10 cellular contexts compared by ENCODE assay signal in the genomic region with DNA sequence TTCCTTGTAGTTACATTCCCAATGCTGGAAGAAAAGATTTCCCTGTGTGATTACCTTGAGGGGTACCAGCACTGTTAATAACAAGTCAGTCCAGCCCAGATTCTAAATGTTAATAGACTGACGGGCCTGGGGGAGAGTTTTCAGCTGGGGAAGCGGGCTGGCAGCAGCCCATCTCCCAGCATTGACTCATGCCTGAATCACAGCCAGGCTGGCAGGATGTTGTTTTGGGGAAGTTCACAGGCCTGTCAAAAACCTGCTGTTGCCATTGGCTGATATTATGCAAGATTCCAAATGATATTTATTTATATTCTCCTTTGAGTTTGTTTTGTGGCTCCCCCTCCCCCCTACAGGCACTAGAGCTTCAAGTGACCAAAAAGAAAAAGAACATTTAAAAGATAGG.
A peak's percentile ranks its signal among the peaks of the same experiment; 100 is the strongest.
DNase-seq lines count a peak whose midpoint lies in the region; TF ChIP-seq lines count a peak whose summit lies in the region.
"Had no signal": no experiment of that assay in that cellular context is flagged by ENCODE, and none has a peak within 500 bp of the region (broad histone marks: within the 10 kb centered on the region; RNA-seq: fewer than 3 reads in every experiment).

No MANE protein-coding gene starts in this region.

- 4 to 8% methylated on average over 2 of the region's 2 CpGs for WGBS in lower leg skin, 2 donors

- no peak overlapping the region for H3K4me3 Mint-ChIP-seq in mesothelial cell of epicardium
- H3K4me3 Mint-ChIP-seq: H9 had no signal

- peaks cover 2% of the 10 kb centered on the region for H3K27me3 Mint-ChIP-seq in mesothelial cell of epicardium (ENCODE audit: low read depth)

- TF ChIP-seq CTCF in lower leg skin (IDR thresholded peaks at IDR 0.05) (no peak), mesothelial cell of epicardium (IDR thresholded peaks at IDR 0.05; ENCODE audit: unreplicated experiment) (no peak)

- H3K36me3 Mint-ChIP-seq in mesothelial cell of epicardium, result no peaks in the 10 kb centered on the region

- DNase-seq in ACHN (peak; percentile 47), NCI-H226 (peak; percentile 84), cerebellum (ENCODE audit: low spot score) (peak; percentile 84), lower leg skin (ENCODE audit: low spot score in 2 of 2) (peak; percentile 40 to 88), SHP77 treated with DMSO at 0.1 percent for 48 hours (lab: John Stamatoyannopoulos, UW) (no peak), mesothelial cell of epicardium (ENCODE audit: low spot score in 2 of 2, unreplicated experiment in 2 of 2) (no peak), NCI-H146 (lab: John Stamatoyannopoulos, UW) (no peak)
- DNase-seq in activated CD8-positive, alpha-beta memory T cell treated with anti-CD3 and anti-CD28 coated beads, Interleukin-2, amount 50 U/mL, for 4 hours, result no peak
- DNase-seq: H9 had no signal

- no peaks in the 10 kb centered on the region for H3K9me3 Mint-ChIP-seq in mesothelial cell of epicardium
- H3K9me3 Mint-ChIP-seq: H9 had no signal

- in situ Hi-C loops in ACHN (cut with HindIII; ENCODE audit: low pct_ligation_motif_present, low pct_unique_long_range_greater_than_20kb, low sequenced_read_pairs), result no loop called here

- TF ChIP-seq POLR2A in lower leg skin (IDR thresholded peaks at IDR 0.05), result no peak

- H3K4me3 ChIP-seq in lower leg skin (ENCODE audit: low read depth, poor library complexity, severe bottlenecking), result no peak overlapping the region
- H3K4me3 ChIP-seq: BLaER1 had no signal

- peaks cover 21% of the 10 kb centered on the region for H3K4me1 Mint-ChIP-seq in mesothelial cell of epicardium

- H3K27ac Mint-ChIP-seq in mesothelial cell of epicardium, result no peak overlapping the region

- intact Hi-C loops in lower leg skin (cut with DNase I; ENCODE audit: low total_unique reads), result no loop called here

Comparison
In these comparisons a context has a peak if more than half of its experiments do, and no peak if none do; other contexts are left out.
1. DNase-seq: peak in ACHN (single experiment), NCI-H226 (single experiment), cerebellum (single experiment) and lower leg skin (2 of 2); none in activated CD8-positive, alpha-beta memory T cell treated with anti-CD3 and anti-CD28 coated beads, Interleukin-2, amount 50 U/mL, for 4 hours (single experiment), SHP77 treated with DMSO at 0.1 percent for 48 hours (single experiment), mesothelial cell of epicardium (0 of 2) and NCI-H146 (single experiment).